ENCODE assay signal across 8 cellular contexts in the genomic region with DNA sequence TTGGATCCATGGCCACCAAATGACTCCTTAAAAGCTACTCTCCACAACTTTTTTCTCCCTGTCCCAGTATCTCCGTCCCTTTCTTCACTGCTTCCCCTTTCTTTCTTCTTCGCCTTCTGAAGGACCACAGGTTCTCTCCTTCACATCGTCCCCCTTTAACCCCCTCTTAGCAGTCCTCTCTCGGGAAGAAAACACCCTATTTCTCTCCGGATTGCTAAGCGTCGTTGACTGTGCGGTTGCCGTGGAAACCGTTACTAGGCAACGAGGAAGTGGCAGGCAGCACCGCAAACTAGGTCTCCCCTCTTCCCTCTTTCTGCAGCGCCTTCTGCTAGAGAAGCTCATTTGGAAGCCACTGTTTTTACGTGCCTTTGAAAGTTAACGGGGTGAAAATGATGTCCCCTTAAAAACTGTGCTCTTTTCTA. TPM values are rescaled to one million over a fixed set of nuclear protein-coding genes. Genes with fewer than 3 reads are reported as not detected.
DNase-seq lines count a peak whose midpoint lies in the region; ATAC-seq and TF ChIP-seq lines count a peak whose summit lies in the region.

A gene with protein sequence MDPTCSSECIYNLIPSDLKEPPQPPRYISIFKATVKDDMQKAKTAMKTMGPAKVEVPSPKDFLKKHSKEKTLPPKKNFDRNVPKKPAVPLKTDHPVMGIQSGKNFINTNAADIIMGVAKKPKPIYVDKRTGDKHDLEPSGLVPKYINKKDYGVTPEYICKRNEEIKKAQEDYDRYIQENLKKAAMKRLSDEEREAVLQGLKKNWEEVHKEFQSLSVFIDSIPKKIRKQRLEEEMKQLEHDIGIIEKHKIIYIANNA (minus strand): TSS at position 232 of the 422 bp plus-strand sequence. CDS start 222 bp downstream, at position 10.

- TF ChIP-seq CTCF in KMS-11 (conservative IDR thresholded peaks at IDR 0.05; ENCODE audit: low read depth, low read length) (no peak), PC-9 (conservative IDR thresholded peaks at IDR 0.05) (no peak), esophagus squamous epithelium (IDR thresholded peaks at IDR 0.05) (no peak)

- H3K36me3 ChIP-seq in KMS-11 (ENCODE audit: insufficient read depth) = no peaks in the 10 kb centered on the region
- no peaks in the 10 kb centered on the region for H3K36me3 ChIP-seq in PC-9 (ENCODE audit: low read depth)
- no peaks in the 10 kb centered on the region for H3K36me3 ChIP-seq in esophagus squamous epithelium
- H3K36me3 ChIP-seq in muscle layer of colon (ENCODE audit: insufficient read depth, low read length) = no peaks in the 10 kb centered on the region

- H3K27me3 ChIP-seq in KMS-11 (ENCODE audit: insufficient read depth, low read depth) = no peaks in the 10 kb centered on the region
- no peaks in the 10 kb centered on the region for H3K27me3 ChIP-seq in PC-9 (ENCODE audit: insufficient read depth, low read depth)
- no peaks in the 10 kb centered on the region for H3K27me3 ChIP-seq in esophagus squamous epithelium
- H3K27me3 ChIP-seq in muscle layer of colon (ENCODE audit: control insufficient read depth in 1 of 2, insufficient read depth in 2 of 2, low read length in 2 of 2) = no peaks in the 10 kb centered on the region

- POLR2A ChIA-PET in PC-9 (lab: Charles Lee; ENCODE audit: unreplicated experiment) = interaction anchor here (0.6 to 1.3 kb wide), 7 partner anchors 19 to 1594 kb away, joined by 3 to 16 read pairs (median 3); a partner anchor contains a TSS

- ATAC-seq in GM21825 (IDR thresholded peaks at IDR 0.05; ENCODE audit: unreplicated experiment) = peak; percentile 62

- H3K9me2 ChIP-seq in PC-9 (ENCODE audit: insufficient read depth) = no peaks in the 10 kb centered on the region

- H3F3A ChIP-seq in PC-9 (ENCODE audit: insufficient read depth, low read depth) = peaks cover 22% of the 10 kb centered on the region; the same call in 1 of the 2 replicates

- H3K9me3 ChIP-seq in PC-9 (ENCODE audit: insufficient read depth, low read depth) = no peaks in the 10 kb centered on the region
- H3K9me3 ChIP-seq in esophagus squamous epithelium = no peaks in the 10 kb centered on the region
- H3K9me3 ChIP-seq in muscle layer of colon (ENCODE audit: low read length) = no peaks in the 10 kb centered on the region

- no TSS peak for BruUV-seq in PC-9 (replicated peaks; lab: Mats Ljungman, UMichigan)

- H3K9ac ChIP-seq in KMS-11 (peak within 1 kb of the TSS; percentile 96), muscle layer of colon (ENCODE audit: low read length) (peak within 1 kb of the TSS; percentile 31)

- H3K4me3 ChIP-seq in KMS-11 (IDR thresholded peaks at IDR 0.05; ENCODE audit: insufficient read depth, low read depth, low read length) (peak within 1 kb of the TSS; percentile 56), PC-9 (peak within 1 kb of the TSS; percentile 80), esophagus squamous epithelium (peak within 1 kb of the TSS; percentile 60 to 81 (median 74)), muscle layer of colon (ENCODE audit: low read depth in 1 of 2, low read length in 2 of 2) (peak within 1 kb of the TSS; percentile 59 to 68)

- peak within 1 kb of the TSS; percentile 98 for H3K27ac ChIP-seq in KMS-11
- H3K27ac ChIP-seq in PC-9 = peak within 1 kb of the TSS; percentile 92
- H3K27ac ChIP-seq in esophagus squamous epithelium = peak within 1 kb of the TSS; percentile 90 to 95 (median 94)
- peak within 1 kb of the TSS; percentile 84 for H3K27ac ChIP-seq in muscle layer of colon (ENCODE audit: low read depth, low read length)

- H3K4me2 ChIP-seq in KMS-11 (peak within 1 kb of the TSS; percentile 69), PC-9 (peak within 1 kb of the TSS; percentile 96)

- DNase-seq in DMS153 (lab: John Stamatoyannopoulos, UW) (peak; percentile 70), PC-9 (peak; percentile 75 to 90), esophagus squamous epithelium (lab: John Stamatoyannopoulos, UW) (peak; percentile 65)
- peak; percentile 91 for DNase-seq in activated T-cell treated with anti-CD3 and anti-CD28 coated beads, Interleukin-2, amount 50 U/mL, for 48 hours
- peak; percentile 95 for DNase-seq in stimulated activated CD8-positive, alpha-beta memory T cell treated with anti-CD3 and anti-CD28 coated beads, Interleukin-4, amount 100 ng/mL, for 48 hours

- peak within 1 kb of the TSS; percentile 85 for H2AFZ ChIP-seq in KMS-11 (ENCODE audit: low read depth)
- H2AFZ ChIP-seq in PC-9 = peak within 1 kb of the TSS; percentile 99

- no peak for TF ChIP-seq POLR2A in esophagus squamous epithelium (IDR thresholded peaks at IDR 0.05)

- WGBS in esophagus squamous epithelium, 2 donors = 1 to 2% methylated on average over 15 of the region's 15 CpGs

- no peaks in the 10 kb centered on the region; the same call in 1 of the 2 replicates for H3K79me2 ChIP-seq in KMS-11 (ENCODE audit: insufficient read depth, low read depth)
- peaks cover 17% of the 10 kb centered on the region for H3K79me2 ChIP-seq in PC-9 (ENCODE audit: low read depth)

- CTCF ChIA-PET in PC-9 (lab: Charles Lee) = no interaction called here

- H4K20me1 ChIP-seq in KMS-11 (ENCODE audit: insufficient read depth) = no peaks in the 10 kb centered on the region
- H4K20me1 ChIP-seq in PC-9 (ENCODE audit: insufficient read depth) = no peaks in the 10 kb centered on the region

- intact Hi-C loops in PC-9 (cut with micrococcal nuclease; ENCODE audit: unreplicated experiment) (loop anchor here (1.0 to 2.0 kb wide), 3 partner anchors 46 to 292 kb away; no protein-coding TSS in a partner anchor), esophagus squamous epithelium (cut with DNase I) (no loop called here)

- peaks cover 18% of the 10 kb centered on the region for H3K4me1 ChIP-seq in KMS-11 (ENCODE audit: low read depth, poor library complexity, severe bottlenecking)
- peaks cover 15% of the 10 kb centered on the region; the same call in 1 of the 2 replicates for H3K4me1 ChIP-seq in PC-9 (replicated peaks; ENCODE audit: insufficient read depth)
- H3K4me1 ChIP-seq in esophagus squamous epithelium = peaks cover 0 to 25% (median 0%) of the 10 kb centered on the region in 3 donors
- peaks cover 9% of the 10 kb centered on the region for H3K4me1 ChIP-seq in muscle layer of colon (ENCODE audit: insufficient read depth, low read length)

RNA-seq across cellular contexts. Expression of the gene that starts here (rescaled TPM):
- 0.50 and 1.0 TPM in 2 replicates for total RNA-seq in PC-9 (2021)
- under 1 TPM in 1 of 4 donors, not detected in 3; 0.31 TPM for total RNA-seq in esophagus squamous epithelium

Comparison
In these comparisons a context has a peak if more than half of its experiments do, and no peak if none do; other contexts are left out.
1. Peak in every context shown above with its lines: DNase-seq, ATAC-seq, H3K4me3 ChIP-seq and H3K27ac ChIP-seq.
2. Peak in DNase-seq, H3K4me3 ChIP-seq and H3K27ac ChIP-seq in esophagus squamous epithelium; RNA of the gene not detected or under 1 TPM.